In genomic region chr1:56771717-56772116, GRCh38 we compare ENCODE assay signal across 2 cellular contexts.
TF ChIP-seq lines count a peak whose summit lies in the region.

No MANE protein-coding gene starts in this region.

TF ChIP-seq in HepG2, 621 proteins besides CTCF, POLR2A, EP300 and RAD21:
- TF ChIP-seq MAFF (IDR thresholded peaks at IDR 0.05; ENCODE audit: low read depth, low read length) (peak; percentile 63), ZBTB1 (CRISPR knock-in tag; IDR thresholded peaks at IDR 0.05; ENCODE audit: borderline replicate concordance) (no peak), TEF (CRISPR knock-in tag; IDR thresholded peaks at IDR 0.05) (no peak), MAFK (conservative IDR thresholded peaks at IDR 0.05 in 1 of 2, IDR thresholded peaks at IDR 0.05 in 1 of 2; ENCODE audit: low read length in 2 of 2) (peak; percentile 69 to 82)

TF ChIP-seq in K562, 482 proteins besides CTCF, POLR2A, EP300 and RAD21:
- peak; percentile 58 for TF ChIP-seq MAFG (tag; conservative IDR thresholded peaks at IDR 0.05)
- peak; percentile 23; the same call in 1 of the 2 replicates for TF ChIP-seq MAFK (IDR thresholded peaks at IDR 0.05; ENCODE audit: low read length)
- no peak for TF ChIP-seq CXXC5 (CRISPR knock-in tag; IDR thresholded peaks at IDR 0.05)
- peak; percentile 75 for TF ChIP-seq ZNF316 (IDR thresholded peaks at IDR 0.05)
- TF ChIP-seq C11orf30 (IDR thresholded peaks at IDR 0.05; ENCODE audit: low read depth), result peak; percentile 60
- TF ChIP-seq MAFF (IDR thresholded peaks at IDR 0.05; ENCODE audit: low read length), result 0 out of 2 replicates have a peak, but pooled peaks have one; percentile 8
- TF ChIP-seq PRPF4 (IDR thresholded peaks at IDR 0.05; ENCODE audit: insufficient read depth, low read depth, low read length, poor library complexity, severe bottlenecking), result no peak
TF ChIP-seq in K562: peak in this region for 5.
